9 cellular contexts compared by ENCODE assay signal in the genomic region with DNA sequence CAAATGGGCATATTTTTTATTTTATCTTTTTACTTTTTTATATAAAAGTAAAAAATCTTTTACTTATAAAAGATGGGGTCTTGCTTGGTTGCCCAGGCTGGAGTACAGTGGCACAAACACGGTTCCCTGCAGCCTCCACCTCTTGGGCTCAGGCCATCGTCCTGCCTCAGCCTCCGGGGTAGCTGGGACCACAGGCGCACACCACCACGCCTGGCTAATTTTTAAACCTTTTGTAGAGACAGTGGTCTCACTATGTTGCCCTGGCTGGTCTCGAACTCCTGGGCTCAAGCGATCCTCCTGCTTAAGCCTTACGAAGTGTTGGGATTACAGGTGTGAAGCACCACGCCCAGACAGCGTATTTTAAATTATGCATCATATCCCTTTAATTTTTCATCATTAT. TPM values are rescaled to one million over a fixed set of nuclear protein-coding genes. Genes with fewer than 3 reads are reported as not detected.
DNase-seq lines count a peak whose midpoint lies in the region; ATAC-seq, FAIRE-seq and TF ChIP-seq lines count a peak whose summit lies in the region.
"Had no signal": no experiment of that assay in that cellular context is flagged by ENCODE, and none has a peak within 500 bp of the region (broad histone marks: within the 10 kb centered on the region; RNA-seq: fewer than 3 reads in every experiment).

No MANE protein-coding gene starts in this region.

- in situ Hi-C loops in Panc1 (cut with HindIII; ENCODE audit: low pct_unique_long_range_greater_than_20kb, low sequenced_read_pairs): no loop called here

- peak overlapping the region; percentile 92 for H3K4me2 ChIP-seq in parathyroid adenoma (ENCODE audit: low read length)

- no peaks in the 10 kb centered on the region for H3K9me3 Mint-ChIP-seq in Caco-2 (ENCODE audit: unreplicated experiment)

- peak overlapping the region; percentile 95 for H3K4me3 Mint-ChIP-seq in Caco-2 (ENCODE audit: unreplicated experiment)

- peak overlapping the region; percentile 75 for H3K27ac Mint-ChIP-seq in Caco-2 (ENCODE audit: unreplicated experiment)

- H3K36me3 ChIP-seq in Caco-2 (ENCODE audit: control insufficient read depth, insufficient read depth, low read length): no peaks in the 10 kb centered on the region; the same call in 1 of the 2 replicates
- peaks cover 3% of the 10 kb centered on the region; the same call in 1 of the 2 replicates for H3K36me3 ChIP-seq in Panc1 (ENCODE audit: control insufficient read depth, insufficient read depth, low read length)
- H3K36me3 ChIP-seq in esophagus muscularis mucosa: no peaks in the 10 kb centered on the region
- H3K36me3 ChIP-seq in parathyroid adenoma (ENCODE audit: control insufficient read depth, insufficient read depth, low read length): no peaks in the 10 kb centered on the region

- H3K4me3 ChIP-seq in Caco-2 (ENCODE audit: low read depth, low read length): peak overlapping the region; percentile 49
- peak overlapping the region; percentile 65 to 68 for H3K4me3 ChIP-seq in Panc1 (ENCODE audit: low read depth in 2 of 2, low read length in 2 of 2)
- peak overlapping the region; percentile 61 to 92 (median 71) for H3K4me3 ChIP-seq in esophagus muscularis mucosa
- H3K4me3 ChIP-seq in parathyroid adenoma (ENCODE audit: low read depth, low read length): peak overlapping the region; percentile 87

- no peak overlapping the region for H2AFZ ChIP-seq in parathyroid adenoma

- H3K27ac ChIP-seq in Panc1 (ENCODE audit: low read length): peak overlapping the region; percentile 99
- H3K27ac ChIP-seq in esophagus muscularis mucosa (replicated peaks in 1 of 4): peak overlapping the region; percentile 86 to 96 (median 94)
- no peak overlapping the region for H3K27ac ChIP-seq in parathyroid adenoma

- no peak for TF ChIP-seq EP300 in esophagus muscularis mucosa (IDR thresholded peaks at IDR 0.05)

- no peaks in the 10 kb centered on the region for H3K27me3 Mint-ChIP-seq in Caco-2 (ENCODE audit: insufficient read depth, unreplicated experiment)

- peaks cover 11% of the 10 kb centered on the region for H3K4me1 Mint-ChIP-seq in Caco-2 (ENCODE audit: low read depth, unreplicated experiment)

- TF ChIP-seq CTCF in Caco-2 (IDR thresholded peaks at IDR 0.05; ENCODE audit: insufficient read depth in 1 of 2, low read depth in 1 of 2, low read length in 1 of 2, severe bottlenecking in 1 of 2, unreplicated experiment in 1 of 2) (no peak), Panc1 (IDR thresholded peaks at IDR 0.05) (no peak), esophagus muscularis mucosa (IDR thresholded peaks at IDR 0.05) (no peak), parathyroid adenoma (IDR thresholded peaks at IDR 0.05) (no peak)

- no peaks in the 10 kb centered on the region for H3K79me2 ChIP-seq in parathyroid adenoma

- FAIRE-seq in urothelium cell line (lab: Jason Lieb, UNC): no peak

- H3K36me3 Mint-ChIP-seq in Caco-2 (ENCODE audit: insufficient read depth, unreplicated experiment): peaks cover 13% of the 10 kb centered on the region

- 86% methylated on average over 10 of the region's 10 CpGs for WGBS in esophagus muscularis mucosa

- POLR2A ChIA-PET in Caco-2 (lab: Charles Lee) (interaction anchor here (1.1 kb wide), 1 partner anchor 302 kb away, joined by 3 read pairs; no protein-coding TSS in a partner anchor), Panc1 (lab: Charles Lee) (no interaction called here)

- no peak for TF ChIP-seq POLR2A in esophagus muscularis mucosa (IDR thresholded peaks at IDR 0.05; ENCODE audit: low read depth)

- H3K27me3 ChIP-seq in Caco-2 (replicated peaks; ENCODE audit: control insufficient read depth, insufficient read depth, low read length): no peaks in the 10 kb centered on the region
- H3K27me3 ChIP-seq in Panc1 (ENCODE audit: control insufficient read depth, insufficient read depth, low read length): no peaks in the 10 kb centered on the region
- H3K27me3 ChIP-seq in esophagus muscularis mucosa: no peaks in the 10 kb centered on the region
- no peaks in the 10 kb centered on the region for H3K27me3 ChIP-seq in parathyroid adenoma (ENCODE audit: control insufficient read depth, insufficient read depth, low read length)

- no peaks in the 10 kb centered on the region for H3K9me3 ChIP-seq in Caco-2
- H3K9me3 ChIP-seq in Panc1 (ENCODE audit: control insufficient read depth, insufficient read depth, low read depth, low read length): no peaks in the 10 kb centered on the region
- H3K9me3 ChIP-seq in esophagus muscularis mucosa: no peaks in the 10 kb centered on the region
- no peaks in the 10 kb centered on the region for H3K9me3 ChIP-seq in parathyroid adenoma (ENCODE audit: control insufficient read depth, low read length)

- intact Hi-C loops in Caco-2 (cut with micrococcal nuclease; ENCODE audit: unreplicated experiment) (no loop called here), Panc1 (cut with micrococcal nuclease; ENCODE audit: unreplicated experiment) (no loop called here), esophagus muscularis mucosa (cut with DNase I) (no loop called here)

- no peak overlapping the region for H3K9ac ChIP-seq in parathyroid adenoma

- ATAC-seq in Panc1 (no peak), HG03442 (IDR thresholded peaks at IDR 0.05; ENCODE audit: unreplicated experiment) (no peak)

- CTCF ChIA-PET in Caco-2 (lab: Charles Lee): interaction anchor here (1.9 kb wide), 1 partner anchor 14 kb away, joined by 18 read pairs; no protein-coding TSS in a partner anchor
- CTCF ChIA-PET in Panc1 (lab: Charles Lee): interaction anchor here (1.2 kb wide), 1 partner anchor 11 kb away, joined by 3 read pairs; no protein-coding TSS in a partner anchor

- BruUV-seq in Caco-2 (replicated peaks; lab: Mats Ljungman, UMichigan) (TSS peak; percentile 57), Panc1 (replicated peaks; lab: Mats Ljungman, UMichigan) (no TSS peak)

- no peak for DNase-seq in Caco-2
- DNase-seq in Panc1 (ENCODE audit: low read depth, low spot score): no peak
- no peak for DNase-seq in esophagus muscularis mucosa (ENCODE audit: extremely low spot score)
- DNase-seq in urothelium cell line (ENCODE audit: low spot score): no peak
- no peak for DNase-seq in DMS 273 treated with DMSO at 0.1 percent for 48 hours (lab: John Stamatoyannopoulos, UW)
- no peak for DNase-seq in T1000 (lab: John Stamatoyannopoulos, UW)
- DNase-seq: NCI-H526 treated with DMSO at 0.1 percent for 48 hours had no signal

- H3K4me1 ChIP-seq in Caco-2 (0 out of 2 replicates have a peak, but pooled peaks cover 5% of the 10 kb centered on the region), Panc1 (ENCODE audit: control insufficient read depth, insufficient read depth, low read length) (peaks cover 13% of the 10 kb centered on the region), esophagus muscularis mucosa (peaks cover 60 to 71% (median 68%) of the 10 kb centered on the region in 4 donors), parathyroid adenoma (no peaks in the 10 kb centered on the region)

RNA-seq across cellular contexts. Expression of gene H6PD, which starts 1.0 kb away (rescaled TPM):
- 10.1 and 13.0 TPM in 2 replicates for total RNA-seq in Caco-2 (2022)
- 23.5 TPM for total RNA-seq in Panc1 (2021; ENCODE audit: unreplicated experiment)
- 17.7 TPM for polyA plus RNA-seq in Panc1 (2012; ENCODE audit: insufficient read length)
- total RNA-seq in esophagus muscularis mucosa: 10 to 100 TPM; 31.1 to 54.4 (median 38.4) TPM

RNA-seq across cellular contexts. Expression of gene SPSB1, which starts 57.1 kb away (rescaled TPM):
- total RNA-seq in Caco-2 (2022): 12.8 and 18.2 TPM in 2 replicates
- 73.7 TPM for total RNA-seq in Panc1 (2021; ENCODE audit: unreplicated experiment)
- 59.2 TPM for polyA plus RNA-seq in Panc1 (2012; ENCODE audit: insufficient read length)
- 100 to 1,000 TPM in 2 of 4 donors, 10 to 100 TPM in 2; 61.0 to 104 (median 97.4) TPM for total RNA-seq in esophagus muscularis mucosa
